ENCODE assay signal across 8 cellular contexts in genomic region chr15:81000626-81001179, GRCh38. TPM values are rescaled to one million over a fixed set of nuclear protein-coding genes. Genes with fewer than 3 reads are reported as not detected.
DNase-seq lines count a peak whose midpoint lies in the region; TF ChIP-seq lines count a peak whose summit lies in the region.

Gene TLNRD1, plus strand, starts transcription at chr15:81000923. Its CDS starts 1,349 bp downstream, at chr15:81002272.

- peaks cover 65% of the 10 kb centered on the region for H3K4me1 Mint-ChIP-seq in activated naive CD4-positive, alpha-beta T cell treated with anti-CD3 and anti-CD28 coated beads, Interleukin-2, amount 10 ng/mL, durations not matched to agents 7 days and 5 days

- no peaks in the 10 kb centered on the region for H3K27me3 Mint-ChIP-seq in activated naive CD4-positive, alpha-beta T cell treated with anti-CD3 and anti-CD28 coated beads, Interleukin-2, amount 10 ng/mL, durations not matched to agents 7 days and 5 days

- no peaks in the 10 kb centered on the region for H3K9me2 ChIP-seq in SK-N-SH

- no peaks in the 10 kb centered on the region for H3K27me3 ChIP-seq in SK-N-SH (ENCODE audit: insufficient read depth)

- CTCF ChIA-PET in SK-N-SH (lab: Yijun Ruan, JAX) = interaction anchor here (0.8 to 1.9 kb wide), 3 partner anchors 30 to 266 kb away, joined by 4 to 8 read pairs (median 5); no protein-coding TSS in a partner anchor
- CTCF ChIA-PET in activated naive CD4-positive, alpha-beta T cell treated with anti-CD3 and anti-CD28 coated beads, Interleukin-2, amount 10 ng/mL, durations not matched to agents 7 days and 5 days (lab: Charles Lee) = interaction anchor here (1.7 to 2.0 kb wide), 2 partner anchors 10 to 265 kb away, joined by 4 to 8 read pairs; no protein-coding TSS in a partner anchor

- peak within 1 kb of the TSS; percentile 91 for H3K4me2 ChIP-seq in SK-N-SH

- H2AFZ ChIP-seq in SK-N-SH (ENCODE audit: low read depth) = peak within 1 kb of the TSS; percentile 93

- TF ChIP-seq CTCF in HFF-Myc (IDR thresholded peaks at IDR 0.05; ENCODE audit: low read depth, low read length, missing control alignments) = no peak
- TF ChIP-seq CTCF in NB4 (IDR thresholded peaks at IDR 0.05; ENCODE audit: low read depth, low read length) = no peak
- no peak for TF ChIP-seq CTCF in SK-N-SH (IDR thresholded peaks at IDR 0.05)

- H3K9me3 ChIP-seq in SK-N-SH = no peaks in the 10 kb centered on the region

- peak; percentile 75 for DNase-seq in GM04504 (ENCODE audit: low read depth)
- DNase-seq in HFF-Myc (ENCODE audit: extremely low read depth, low read depth) = peak; percentile 61
- peak; percentile 96 for DNase-seq in NB4 (ENCODE audit: low read depth)
- peak; percentile 96 for DNase-seq in SK-N-SH
- DNase-seq in activated naive CD4-positive, alpha-beta T cell treated with anti-CD3 and anti-CD28 coated beads, Interleukin-2, amount 10 ng/mL, durations not matched to agents 7 days and 5 days = peak; percentile 94
- DNase-seq in germinal center (ENCODE audit: low spot score) = peak; percentile 82
- DNase-seq in occipital lobe (lab: John Stamatoyannopoulos, UW) = peak; percentile 73
- peak; percentile 80 for DNase-seq in superior temporal gyrus (ENCODE audit: extremely low spot score)

- under 1% methylated on average over 32 of the region's 67 CpGs for WGBS in SK-N-SH (ENCODE audit: low lambda C conversion rate)

- no peak for TF ChIP-seq EP300 in SK-N-SH (IDR thresholded peaks at IDR 0.05; ENCODE audit: borderline replicate concordance in 1 of 2, low read depth in 1 of 2, low read length in 1 of 2)

- no peak for TF ChIP-seq RAD21 in SK-N-SH (IDR thresholded peaks at IDR 0.05; ENCODE audit: low read length)

- peak within 1 kb of the TSS; percentile 87 to 90 for H3K27ac ChIP-seq in SK-N-SH (ENCODE audit: low read depth in 2 of 2, low read length in 1 of 2)

- peak within 1 kb of the TSS; percentile 95 for H3K4me3 Mint-ChIP-seq in activated naive CD4-positive, alpha-beta T cell treated with anti-CD3 and anti-CD28 coated beads, Interleukin-2, amount 10 ng/mL, durations not matched to agents 7 days and 5 days

- peaks cover 5% of the 10 kb centered on the region for H3K9me3 Mint-ChIP-seq in activated naive CD4-positive, alpha-beta T cell treated with anti-CD3 and anti-CD28 coated beads, Interleukin-2, amount 10 ng/mL, durations not matched to agents 7 days and 5 days

- H3K4me1 ChIP-seq in SK-N-SH (ENCODE audit: control insufficient read depth in 1 of 2, insufficient read depth in 2 of 2, low read depth in 1 of 2, low read length in 1 of 2) = peaks cover 11 to 16% of the 10 kb centered on the region in 2 experiments; a peak in 3 of 4 replicates

- H4K20me1 ChIP-seq in SK-N-SH (ENCODE audit: insufficient read depth) = peaks cover 35% of the 10 kb centered on the region

- H3F3A ChIP-seq in SK-N-SH (replicated peaks; ENCODE audit: insufficient read depth) = peaks cover 11% of the 10 kb centered on the region

- peaks cover 20 to 21% of the 10 kb centered on the region in 2 experiments for H3K36me3 ChIP-seq in SK-N-SH (replicated peaks in 1 of 2; ENCODE audit: control insufficient read depth in 1 of 2, insufficient read depth in 2 of 2, low read length in 1 of 2)

- peaks cover 44% of the 10 kb centered on the region for H3K36me3 Mint-ChIP-seq in activated naive CD4-positive, alpha-beta T cell treated with anti-CD3 and anti-CD28 coated beads, Interleukin-2, amount 10 ng/mL, durations not matched to agents 7 days and 5 days

- POLR2A ChIA-PET in SK-N-SH (lab: Yijun Ruan, JAX) = interaction anchor here (1.3 kb wide), 1 partner anchor 10 kb away, joined by 8 read pairs; no protein-coding TSS in a partner anchor

- peaks cover 48% of the 10 kb centered on the region for H3K79me2 ChIP-seq in SK-N-SH (ENCODE audit: insufficient read depth)

- peak within 1 kb of the TSS; percentile 99 for H3K27ac Mint-ChIP-seq in activated naive CD4-positive, alpha-beta T cell treated with anti-CD3 and anti-CD28 coated beads, Interleukin-2, amount 10 ng/mL, durations not matched to agents 7 days and 5 days

- TF ChIP-seq POLR2A in NB4 (IDR thresholded peaks at IDR 0.05; ENCODE audit: extremely low read depth, insufficient read length) = peak; percentile 94

- H3K4me3 ChIP-seq in HFF-Myc (replicated peaks; ENCODE audit: low read depth, low read length) (peak within 1 kb of the TSS; percentile 93), NB4 (ENCODE audit: low read depth, low read length) (peak within 1 kb of the TSS; percentile 85), SK-N-SH (ENCODE audit: low read depth in 2 of 2, low read length in 1 of 2) (peak within 1 kb of the TSS; percentile 89 to 97)

- peak within 1 kb of the TSS; percentile 96 for H3K9ac ChIP-seq in SK-N-SH

TF ChIP-seq in SK-N-SH, 30 proteins besides CTCF, POLR2A, EP300 and RAD21 (continues in another document):
- TF ChIP-seq TAF1 (IDR thresholded peaks at IDR 0.05; ENCODE audit: borderline replicate concordance, low read depth, low read length) (peak; percentile 63), MAX (IDR thresholded peaks at IDR 0.05; ENCODE audit: low read depth) (no peak), SIN3A (IDR thresholded peaks at IDR 0.05; ENCODE audit: borderline replicate concordance, low read depth, low read length) (no peak; the same call in 1 of the 2 replicates), ZBTB33 (IDR thresholded peaks at IDR 0.05; ENCODE audit: borderline replicate concordance, low read depth) (peak; percentile 46; the same call in 1 of the 2 replicates), CHD2 (IDR thresholded peaks at IDR 0.05; ENCODE audit: low read length, partially characterized antibody) (peak; percentile 36), YY1 (IDR thresholded peaks at IDR 0.05; ENCODE audit: low read depth) (0 out of 2 replicates have a peak, but pooled peaks have one; percentile 52), FOXJ3 (CRISPR knock-in tag; IDR thresholded peaks at IDR 0.05) (peak; percentile 54; the same call in 1 of the 2 replicates), USF1 (IDR thresholded peaks at IDR 0.05; ENCODE audit: borderline replicate concordance, low read depth) (no peak), JUND (IDR thresholded peaks at IDR 0.05) (no peak), RCOR1 (IDR thresholded peaks at IDR 0.05; ENCODE audit: low read length) (no peak), GABPA (IDR thresholded peaks at IDR 0.05; ENCODE audit: low read depth) (peak; percentile 58; the same call in 1 of the 2 replicates), PBX3 (IDR thresholded peaks at IDR 0.05) (no peak), IRF3 (IDR thresholded peaks at IDR 0.05; ENCODE audit: low read depth, low read length) (no peak), MXI1 (IDR thresholded peaks at IDR 0.05; ENCODE audit: low read depth, low read length) (no peak; the same call in 1 of the 2 replicates), ELF1 (IDR thresholded peaks at IDR 0.05) (peak; percentile 68), FOXM1 (IDR thresholded peaks at IDR 0.05; ENCODE audit: low read depth) (peak; percentile 69)

RNA-seq across cellular contexts. Expression of gene TLNRD1, which starts in this region (rescaled TPM):
- 4.4 and 5.0 TPM in 2 replicates for polyA plus RNA-seq in SK-N-SH (2012; rRNA removed)
- 2.5 and 4.3 TPM in 2 replicates for polyA plus RNA-seq in SK-N-SH (2012; cell fraction: cytosol; rRNA removed)
- 3.0 and 3.5 TPM in 2 replicates for polyA plus RNA-seq in SK-N-SH (2012; cell fraction: nucleus; rRNA removed)
- 8.6 TPM for total RNA-seq in occipital lobe

Comparison
In these comparisons a context has a peak if more than half of its experiments do, and no peak if none do; other contexts are left out.
1. Peak in every context shown above with its lines: DNase-seq, H3K4me3 ChIP-seq and H3K27ac ChIP-seq.